ENCODE assay signal across 1 cellular context in the genomic region with DNA sequence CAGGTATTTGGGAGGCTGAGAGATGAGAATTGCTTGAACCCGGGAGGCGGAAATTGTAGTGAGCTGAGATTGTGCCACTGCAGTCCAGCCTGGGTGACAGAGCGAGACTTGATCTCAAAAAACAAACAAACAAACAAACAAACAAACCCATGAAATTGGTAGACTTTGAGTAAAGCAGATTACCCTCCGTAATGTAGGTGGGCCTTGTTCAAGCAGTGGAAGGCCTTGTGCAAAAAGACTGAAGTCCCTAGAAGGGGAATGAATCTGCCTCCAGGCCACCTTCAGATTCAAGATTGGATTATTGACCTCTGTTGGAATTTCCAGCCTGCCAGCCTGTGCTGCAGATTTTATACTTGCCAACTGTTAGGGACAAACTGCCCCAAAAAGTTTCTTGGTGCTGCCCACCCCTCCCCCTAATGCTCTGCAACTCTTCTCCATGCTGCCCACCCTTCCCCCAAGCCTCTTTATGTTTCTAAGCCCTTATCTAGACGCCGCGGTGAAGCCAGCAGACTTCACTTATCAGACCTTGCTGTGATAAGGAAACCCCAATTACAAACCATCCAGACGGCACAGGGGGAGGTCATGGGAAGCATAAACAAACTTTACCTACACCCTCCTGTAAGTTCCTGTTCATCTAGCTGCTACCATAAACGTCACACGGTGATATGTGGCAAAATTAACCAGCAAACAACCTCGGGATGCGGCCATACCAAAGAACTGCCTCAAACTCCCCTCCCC.
TF ChIP-seq lines count a peak whose summit lies in the region.

No MANE protein-coding gene starts in this region.

TF ChIP-seq in GM23338, 12 proteins besides CTCF, POLR2A, EP300 and RAD21 (continued from another document):
- TF ChIP-seq, protein P1, sequence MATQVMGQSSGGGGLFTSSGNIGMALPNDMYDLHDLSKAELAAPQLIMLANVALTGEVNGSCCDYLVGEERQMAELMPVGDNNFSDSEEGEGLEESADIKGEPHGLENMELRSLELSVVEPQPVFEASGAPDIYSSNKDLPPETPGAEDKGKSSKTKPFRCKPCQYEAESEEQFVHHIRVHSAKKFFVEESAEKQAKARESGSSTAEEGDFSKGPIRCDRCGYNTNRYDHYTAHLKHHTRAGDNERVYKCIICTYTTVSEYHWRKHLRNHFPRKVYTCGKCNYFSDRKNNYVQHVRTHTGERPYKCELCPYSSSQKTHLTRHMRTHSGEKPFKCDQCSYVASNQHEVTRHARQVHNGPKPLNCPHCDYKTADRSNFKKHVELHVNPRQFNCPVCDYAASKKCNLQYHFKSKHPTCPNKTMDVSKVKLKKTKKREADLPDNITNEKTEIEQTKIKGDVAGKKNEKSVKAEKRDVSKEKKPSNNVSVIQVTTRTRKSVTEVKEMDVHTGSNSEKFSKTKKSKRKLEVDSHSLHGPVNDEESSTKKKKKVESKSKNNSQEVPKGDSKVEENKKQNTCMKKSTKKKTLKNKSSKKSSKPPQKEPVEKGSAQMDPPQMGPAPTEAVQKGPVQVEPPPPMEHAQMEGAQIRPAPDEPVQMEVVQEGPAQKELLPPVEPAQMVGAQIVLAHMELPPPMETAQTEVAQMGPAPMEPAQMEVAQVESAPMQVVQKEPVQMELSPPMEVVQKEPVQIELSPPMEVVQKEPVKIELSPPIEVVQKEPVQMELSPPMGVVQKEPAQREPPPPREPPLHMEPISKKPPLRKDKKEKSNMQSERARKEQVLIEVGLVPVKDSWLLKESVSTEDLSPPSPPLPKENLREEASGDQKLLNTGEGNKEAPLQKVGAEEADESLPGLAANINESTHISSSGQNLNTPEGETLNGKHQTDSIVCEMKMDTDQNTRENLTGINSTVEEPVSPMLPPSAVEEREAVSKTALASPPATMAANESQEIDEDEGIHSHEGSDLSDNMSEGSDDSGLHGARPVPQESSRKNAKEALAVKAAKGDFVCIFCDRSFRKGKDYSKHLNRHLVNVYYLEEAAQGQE (IDR thresholded peaks at IDR 0.05; ENCODE audit: unreplicated experiment), result no peak
- TF ChIP-seq EZH2 (IDR thresholded peaks at IDR 0.05; ENCODE audit: low read depth, unreplicated experiment) (no peak), STAT1 (IDR thresholded peaks at IDR 0.05; ENCODE audit: unreplicated experiment) (no peak), ZNF114 (CRISPR knock-in tag; IDR thresholded peaks at IDR 0.05) (no peak), EZH2phosphoT487 (IDR thresholded peaks at IDR 0.05; ENCODE audit: unreplicated experiment) (no peak)
